Comparison of ENCODE assay signal across 8 cellular contexts in genomic region chr12:122064780-122065588, GRCh38. TPM values are rescaled to one million over a fixed set of nuclear protein-coding genes. Genes with fewer than 3 reads are reported as not detected.
DNase-seq lines count a peak whose midpoint lies in the region; ATAC-seq and TF ChIP-seq lines count a peak whose summit lies in the region.

No MANE protein-coding gene starts in this region.

- no peak overlapping the region for H3K27ac ChIP-seq in PC-3 (ENCODE audit: low read length)
- H3K27ac ChIP-seq in esophagus (ENCODE audit: low read depth in 2 of 2, low read length in 1 of 2): peak overlapping the region; percentile 11 to 85

- intact Hi-C loops in PC-3 (cut with micrococcal nuclease): no loop called here

- no TSS peak for BruUV-seq in PC-3 (replicated peaks; lab: Mats Ljungman, UMichigan)

- TF ChIP-seq CTCF in PC-3 (conservative IDR thresholded peaks at IDR 0.05; ENCODE audit: low read depth, low read length): no peak
- TF ChIP-seq CTCF in omental fat pad (IDR thresholded peaks at IDR 0.05): no peak

- ATAC-seq in PC-3 (peak; percentile 23; the same call in 1 of the 2 replicates), omental fat pad (ENCODE audit: low FRiP score) (peak; percentile 78), GM19463 (IDR thresholded peaks at IDR 0.05; ENCODE audit: unreplicated experiment) (no peak)

- no peak overlapping the region for H3K9ac ChIP-seq in PC-3 (ENCODE audit: low read length)

- WGBS in esophagus, 2 donors: 62 to 65% methylated on average over 16 of the region's 16 CpGs

- peaks cover 38% of the 10 kb centered on the region for H3K4me1 ChIP-seq in PC-3 (ENCODE audit: insufficient read depth, low read length)
- H3K4me1 ChIP-seq in esophagus (ENCODE audit: control insufficient read depth in 2 of 2, insufficient read depth in 2 of 2, low read length in 1 of 2): peaks cover 6 to 8% of the 10 kb centered on the region in 2 donors

- peaks cover 7% of the 10 kb centered on the region; the same call in 1 of the 2 replicates for H3K36me3 ChIP-seq in PC-3 (ENCODE audit: low read depth, low read length)
- H3K36me3 ChIP-seq in esophagus (ENCODE audit: control insufficient read depth in 2 of 2, insufficient read depth in 2 of 2, low read length in 1 of 2): no peaks in the 10 kb centered on the region

- H3K27me3 ChIP-seq in PC-3 (ENCODE audit: low read length): no peaks in the 10 kb centered on the region
- H3K27me3 ChIP-seq in esophagus (ENCODE audit: control insufficient read depth in 1 of 2, insufficient read depth in 2 of 2, low read length in 2 of 2): no peaks in the 10 kb centered on the region

- peaks cover 17% of the 10 kb centered on the region for H3F3A ChIP-seq in PC-3 (ENCODE audit: low read length, unreplicated experiment)

- no peaks in the 10 kb centered on the region for H3K9me2 ChIP-seq in PC-3 (replicated peaks; ENCODE audit: low read length)

- no peaks in the 10 kb centered on the region for H3K79me2 ChIP-seq in PC-3 (ENCODE audit: low read length)

- H4K20me1 ChIP-seq in PC-3 (ENCODE audit: low read length): no peaks in the 10 kb centered on the region

- CTCF ChIA-PET in PC-3 (lab: Charles Lee): interaction anchor here (1.0 kb wide), 1 partner anchor 47 kb away, joined by 3 read pairs; no protein-coding TSS in a partner anchor

- peak; percentile 49 to 95 (median 76) for DNase-seq in NCI-H1417 (lab: John Stamatoyannopoulos, UW)
- DNase-seq in NCI-H1417 treated with DMSO at 0.1 percent for 48 hours (lab: John Stamatoyannopoulos, UW): no peak
- peak; percentile 63 for DNase-seq in PC-3
- DNase-seq in omental fat pad (ENCODE audit: low spot score): peak; percentile 62
- DNase-seq in HuH-7.5 (ENCODE audit: low spot score): no peak
- no peak for DNase-seq in activated T-cell treated with anti-CD3 and anti-CD28 coated beads, Interleukin-2, amount 50 U/mL, for 48 hours

- H3K9me3 ChIP-seq in PC-3 (ENCODE audit: low read length): no peaks in the 10 kb centered on the region
- no peaks in the 10 kb centered on the region for H3K9me3 ChIP-seq in esophagus (ENCODE audit: control insufficient read depth in 2 of 2, insufficient read depth in 1 of 2, low read depth in 1 of 2, low read length in 1 of 2)

- POLR2A ChIA-PET in PC-3 (lab: Charles Lee; ENCODE audit: unreplicated experiment): no interaction called here

- H2AFZ ChIP-seq in PC-3 (ENCODE audit: low read length): no peak overlapping the region

- H3K4me2 ChIP-seq in PC-3 (ENCODE audit: low read length): peak overlapping the region; percentile 25; the same call in 1 of the 2 replicates

- no peak overlapping the region for H3K4me3 ChIP-seq in PC-3 (ENCODE audit: low read length)
- no peak overlapping the region for H3K4me3 ChIP-seq in esophagus (ENCODE audit: low read depth in 1 of 2, low read length in 2 of 2)

RNA-seq across cellular contexts. Expression of gene MLXIP, which starts 13.6 kb away (rescaled TPM):
- total RNA-seq in PC-3 (2014; rRNA removed): 16.7 and 21.8 TPM in 2 replicates
- 10 to 100 TPM in 1 of 2 donors, 1 to 10 TPM in 1; 8.2 to 18.0 TPM for polyA plus RNA-seq in esophagus
- 10 to 100 TPM; 17.4 to 49.6 (median 32.6) TPM for total RNA-seq in omental fat pad

RNA-seq across cellular contexts. Expression of gene BCL7A, which starts 43.3 kb away (rescaled TPM):
- 31.6 and 32.5 TPM in 2 replicates for total RNA-seq in PC-3 (2014; rRNA removed)
- 1 to 10 TPM; 1.0 to 2.1 TPM for polyA plus RNA-seq in esophagus
- 1 to 10 TPM; 2.8 to 4.9 (median 3.4) TPM for total RNA-seq in omental fat pad

Comparison
In these comparisons a context has a peak if more than half of its experiments do, and no peak if none do; other contexts are left out.
1. DNase-seq: peak in NCI-H1417 (3 of 3), PC-3 (single experiment) and omental fat pad (single experiment); none in NCI-H1417 treated with DMSO at 0.1 percent for 48 hours (single experiment), HuH-7.5 (single experiment) and activated T-cell treated with anti-CD3 and anti-CD28 coated beads, Interleukin-2, amount 50 U/mL, for 48 hours (0 of 2).